Comparison of ENCODE assay signal across 25 cellular contexts in genomic region chr1:36206323-36206858, GRCh38. TPM values are rescaled to one million over a fixed set of nuclear protein-coding genes. Genes with fewer than 3 reads are reported as not detected.
DNase-seq lines count a peak whose midpoint lies in the region; ATAC-seq, FAIRE-seq and TF ChIP-seq lines count a peak whose summit lies in the region.
"Had no signal": no experiment of that assay in that cellular context is flagged by ENCODE, and none has a peak within 500 bp of the region (broad histone marks: within the 10 kb centered on the region; RNA-seq: fewer than 3 reads in every experiment).

No MANE protein-coding gene starts in this region.

- H2AK5ac ChIP-seq in neuronal stem cell (ENCODE audit: low read depth, low read length): no peak overlapping the region

- no peak for TF ChIP-seq RAD21 in GM12878 (IDR thresholded peaks at IDR 0.05; ENCODE audit: insufficient read depth, low read depth, low read length)

- no peak overlapping the region for H3K4ac ChIP-seq in neuronal stem cell (ENCODE audit: low read length)

- no peak overlapping the region for H3K27ac Mint-ChIP-seq in MCF 10A (ENCODE audit: low read depth, unreplicated experiment)
- H3K27ac Mint-ChIP-seq: CD4-positive, alpha-beta T cell; immature natural killer cell had no signal

- H2BK15ac ChIP-seq in neuronal stem cell (ENCODE audit: low read length): no peak overlapping the region

- RAD21 ChIA-PET in GM12878 (lab: Charles Lee; ENCODE audit: unreplicated experiment): no interaction called here

- SMC1A ChIA-PET in GM12878 (lab: Charles Lee; ENCODE audit: uncharacterized antibody, unreplicated experiment): no interaction called here

- no peaks in the 10 kb centered on the region for H3K79me1 ChIP-seq in neuronal stem cell (ENCODE audit: low read depth, low read length)

- H4K20me1 ChIP-seq in OCI-LY1 (ENCODE audit: insufficient read depth, low read length): no peaks in the 10 kb centered on the region
- H4K20me1 ChIP-seq in GM12878 (ENCODE audit: control insufficient read depth, insufficient read depth): no peaks in the 10 kb centered on the region

- no peak overlapping the region for H2AFZ ChIP-seq in OCI-LY1 (ENCODE audit: low read length)
- H2AFZ ChIP-seq in GM12878 (ENCODE audit: control insufficient read depth, low read depth, low read length): no peak overlapping the region
- H2AFZ ChIP-seq in neuronal stem cell (ENCODE audit: low read length): no peak overlapping the region

- no peak for TF ChIP-seq EP300 in GM12878 (IDR thresholded peaks at IDR 0.05; ENCODE audit: borderline replicate concordance in 1 of 2, control insufficient read depth in 1 of 2, low read depth in 2 of 2, low read length in 2 of 2)

- H3K79me2 ChIP-seq in OCI-LY1 (ENCODE audit: insufficient read depth, low read length) (no peaks in the 10 kb centered on the region), GM12878 (ENCODE audit: control insufficient read depth, insufficient read depth, low read length) (no peaks in the 10 kb centered on the region)

- FAIRE-seq in GM12878 (lab: Jason Lieb, UNC): no peak
- FAIRE-seq: TTC549 had no signal

- in situ Hi-C loops in GM12878 (cut with MboI): no loop called here

- no peaks in the 10 kb centered on the region for H3F3A ChIP-seq in OCI-LY1 (ENCODE audit: insufficient read depth, low read length)

- no peaks in the 10 kb centered on the region for H3K27me3 Mint-ChIP-seq in MCF 10A (ENCODE audit: insufficient read depth, unreplicated experiment)
- H3K27me3 Mint-ChIP-seq: CD4-positive, alpha-beta T cell; naive B cell had no signal

- TF ChIP-seq POLR2A in breast epithelium (IDR thresholded peaks at IDR 0.05): no peak
- TF ChIP-seq POLR2A in GM12878 (IDR thresholded peaks at IDR 0.05; ENCODE audit: low read depth, low read length): no peak
- TF ChIP-seq POLR2A in vagina (IDR thresholded peaks at IDR 0.05): no peak

- H4K91ac ChIP-seq in neuronal stem cell (ENCODE audit: low read depth, low read length, poor library complexity): no peak overlapping the region

- H3K36me3 ChIP-seq in breast epithelium: no peaks in the 10 kb centered on the region
- H3K36me3 ChIP-seq in OCI-LY1 (ENCODE audit: insufficient read depth, low read length): no peaks in the 10 kb centered on the region
- no peaks in the 10 kb centered on the region for H3K36me3 ChIP-seq in GM12878 (ENCODE audit: control insufficient read depth in 2 of 2, insufficient read depth in 2 of 2, low read length in 1 of 2)
- H3K36me3 ChIP-seq in vagina: no peaks in the 10 kb centered on the region
- no peaks in the 10 kb centered on the region for H3K36me3 ChIP-seq in neuronal stem cell (replicated peaks in 1 of 2; ENCODE audit: control insufficient read depth in 2 of 2, insufficient read depth in 2 of 2, low read length in 2 of 2)
- H3K36me3 ChIP-seq: left lung, thyroid gland had no signal

- no peak overlapping the region for H3K9ac ChIP-seq in OCI-LY1 (ENCODE audit: low read length)
- no peak overlapping the region for H3K9ac ChIP-seq in GM12878 (ENCODE audit: control insufficient read depth, insufficient read depth, low read length)
- no peak overlapping the region for H3K9ac ChIP-seq in neuronal stem cell (ENCODE audit: low read depth, low read length, poor library complexity)

- H3K9me2 ChIP-seq in OCI-LY1 (ENCODE audit: low read depth, low read length): no peaks in the 10 kb centered on the region

- BruUV-seq in MCF 10A (replicated peaks; lab: Mats Ljungman, UMichigan): no TSS peak
- BruUV-seq in GM12878 (replicated peaks; lab: Mats Ljungman, UMichigan): no TSS peak

- peak; percentile 48; the same call in 2 of the 3 replicates for ATAC-seq in GM12878
- peak; percentile 90 for ATAC-seq in stimulated activated naive CD8-positive, alpha-beta T cell treated with anti-CD3 and anti-CD28 coated beads, Interleukin-15, Interleukin-2, amounts not matched to agents 100 U/mL and 50 U/mL, for 24 hours
- ATAC-seq: stimulated activated memory B cell treated with anti-CD40 and anti-IgM and Interleukin-4, amounts not matched to agents 10 μg/mL and 1 μg/mL and 100 μg/mL, for 72 hours had no signal

- no peaks in the 10 kb centered on the region for H3K9me3 Mint-ChIP-seq in MCF 10A (ENCODE audit: unreplicated experiment)
- H3K9me3 Mint-ChIP-seq: CD4-positive, alpha-beta T cell; H9; immature natural killer cell; stimulated activated memory B cell treated with anti-CD40 and anti-IgM and Interleukin-4, amounts not matched to agents 10 μg/mL and 1 μg/mL and 100 μg/mL, for 72 hours had no signal

- H3K27ac ChIP-seq in breast epithelium (peak overlapping the region; percentile 90 to 96), OCI-LY1 (ENCODE audit: low read depth, low read length, poor library complexity, severe bottlenecking) (peak overlapping the region; percentile 73), GM12878 (ENCODE audit: control insufficient read depth, insufficient read depth) (no peak overlapping the region), vagina (no peak overlapping the region), neuronal stem cell (replicated peaks; ENCODE audit: low read length) (no peak overlapping the region)
- H3K27ac ChIP-seq: left lung, thyroid gland had no signal

- H3K9me3 ChIP-seq in breast epithelium (no peaks in the 10 kb centered on the region), OCI-LY1 (ENCODE audit: low read length) (no peaks in the 10 kb centered on the region), GM12878 (replicated peaks; ENCODE audit: control insufficient read depth, insufficient read depth, low read length) (no peaks in the 10 kb centered on the region), vagina (no peaks in the 10 kb centered on the region), neuronal stem cell (replicated peaks in 1 of 2; ENCODE audit: control insufficient read depth in 2 of 2, insufficient read depth in 1 of 2, low read depth in 1 of 2, low read length in 2 of 2) (no peaks in the 10 kb centered on the region)
- H3K9me3 ChIP-seq: left lung, thyroid gland had no signal

- DNase-seq in breast epithelium (ENCODE audit: low spot score in 2 of 2): no peak
- DNase-seq in MCF 10A (ENCODE audit: unreplicated experiment): no peak
- no peak for DNase-seq in GM12878 (ENCODE audit: low read depth, low spot score)
- DNase-seq in stimulated activated naive CD8-positive, alpha-beta T cell treated with anti-CD3 and anti-CD28 coated beads, Interleukin-15, Interleukin-2, amounts not matched to agents 100 U/mL and 50 U/mL, for 24 hours: no peak
- DNase-seq in NCI-H345 (lab: John Stamatoyannopoulos, UW): no peak
- DNase-seq in vagina (ENCODE audit: extremely low spot score in 2 of 2): no peak
- DNase-seq in neuronal stem cell (ENCODE audit: low spot score): no peak
- DNase-seq: activated CD4-positive, alpha-beta T cell treated with anti-CD3 and anti-CD28 coated beads for 1 hour; activated CD8-positive, alpha-beta memory T cell treated with anti-CD3 and anti-CD28 coated beads, Interleukin-2, amount 50 U/mL, for 4 hours; CD4-positive, alpha-beta T cell; effector CD4-positive, alpha-beta T cell; EL; foreskin melanocyte; H9; immature natural killer cell; left lung; naive B cell; NCI-H1092; NCI-H187 treated with DMSO at 0.1 percent for 48 hours; RPMI8226; stimulated activated CD4-positive, alpha-beta T cell treated with anti-CD3 and anti-CD28 coated beads, Interleukin-2, amount 100 ng/mL, for 48 hours; thyroid gland had no signal

- 90% methylated on average over 3 of the region's 3 CpGs for WGBS in GM12878 (ENCODE audit: insufficient coverage, insufficient replicate concordance, low lambda C conversion rate, missing lambda C conversion rate)
- WGBS in neuronal stem cell (ENCODE audit: extremely low coverage in 2 of 2, insufficient read length in 2 of 2, insufficient replicate concordance in 1 of 2), 2 donors: no CpG with 5 or more reads among the region's 3 CpGs

- H3K4me3 ChIP-seq in breast epithelium (no peak overlapping the region), OCI-LY1 (ENCODE audit: low read depth, low read length, poor library complexity, severe bottlenecking) (no peak overlapping the region), GM12878 (no peak overlapping the region), vagina (no peak overlapping the region), neuronal stem cell (ENCODE audit: low read length in 2 of 2) (no peak overlapping the region)
- H3K4me3 ChIP-seq: left lung, thyroid gland had no signal

- H3K36me3 Mint-ChIP-seq in MCF 10A (ENCODE audit: insufficient read depth, unreplicated experiment): no peaks in the 10 kb centered on the region
- H3K36me3 Mint-ChIP-seq: immature natural killer cell; naive B cell; stimulated activated memory B cell treated with anti-CD40 and anti-IgM and Interleukin-4, amounts not matched to agents 10 μg/mL and 1 μg/mL and 100 μg/mL, for 72 hours had no signal

- CTCF ChIA-PET in MCF 10A (lab: Yijun Ruan, JAX): interaction anchor here (0.5 to 1.5 kb wide), 3 partner anchors 18 to 35 kb away, joined by 3 to 5 read pairs (median 3); no protein-coding TSS in a partner anchor
- CTCF ChIA-PET in GM12878 (lab: Yijun Ruan, JAX): no interaction called here

- H3K4me1 ChIP-seq in breast epithelium: peaks cover 5 to 27% of the 10 kb centered on the region in 2 donors
- H3K4me1 ChIP-seq in OCI-LY1 (ENCODE audit: insufficient read depth, low read length, severe bottlenecking): peaks cover 31% of the 10 kb centered on the region
- H3K4me1 ChIP-seq in GM12878 (ENCODE audit: control insufficient read depth, insufficient read depth, low read length): peaks cover 9% of the 10 kb centered on the region
- peaks cover 23% of the 10 kb centered on the region for H3K4me1 ChIP-seq in vagina
- H3K4me1 ChIP-seq in neuronal stem cell (ENCODE audit: control insufficient read depth in 2 of 2, insufficient read depth in 1 of 2, low read depth in 1 of 2, low read length in 2 of 2): peaks cover 13 to 15% of the 10 kb centered on the region in 2 donors

- H2BK5ac ChIP-seq in neuronal stem cell (ENCODE audit: low read length): no peak overlapping the region

- peaks cover 18% of the 10 kb centered on the region for H3K4me1 Mint-ChIP-seq in MCF 10A (ENCODE audit: insufficient read depth, unreplicated experiment)
- H3K4me1 Mint-ChIP-seq: immature natural killer cell had no signal

- H3K14ac ChIP-seq in neuronal stem cell (ENCODE audit: low read length): no peak overlapping the region

- POLR2A ChIA-PET in MCF 10A (lab: Yijun Ruan, JAX): no interaction called here
- POLR2A ChIA-PET in GM12878 (lab: Charles Lee): no interaction called here

- no peak overlapping the region for H2BK12ac ChIP-seq in neuronal stem cell (ENCODE audit: low read length)

- H3K23ac ChIP-seq in neuronal stem cell (ENCODE audit: low read depth, low read length, poor library complexity): no peak overlapping the region

- H3K4me2 ChIP-seq in OCI-LY1 (ENCODE audit: low read length): no peak overlapping the region
- H3K4me2 ChIP-seq in GM12878 (ENCODE audit: control insufficient read depth, insufficient read depth): no peak overlapping the region
- no peak overlapping the region for H3K4me2 ChIP-seq in neuronal stem cell (ENCODE audit: insufficient read depth, low read length, poor library complexity, severe bottlenecking)

- H3K18ac ChIP-seq in neuronal stem cell (ENCODE audit: low read length): no peak overlapping the region

- H2BK120ac ChIP-seq in neuronal stem cell (ENCODE audit: low read depth, low read length): no peak overlapping the region

- H3K27me3 ChIP-seq in breast epithelium (no peaks in the 10 kb centered on the region), OCI-LY1 (ENCODE audit: insufficient read depth, low read length) (no peaks in the 10 kb centered on the region), GM12878 (replicated peaks in 1 of 2; ENCODE audit: control insufficient read depth in 2 of 2, insufficient read depth in 2 of 2, low read length in 1 of 2) (no peaks in the 10 kb centered on the region), vagina (no peaks in the 10 kb centered on the region), neuronal stem cell (ENCODE audit: control insufficient read depth in 3 of 3, insufficient read depth in 3 of 3, low read depth in 1 of 3, low read length in 3 of 3) (peaks cover 0 to under 1% (median 0%) of the 10 kb centered on the region in 3 experiments)
- H3K27me3 ChIP-seq: left lung, thyroid gland had no signal

- intact Hi-C loops in breast epithelium (cut with DNase I; ENCODE audit: low total_unique reads) (no loop called here), MCF 10A (cut with micrococcal nuclease) (no loop called here), GM12878 (cut with micrococcal nuclease; ENCODE audit: unreplicated experiment) (no loop called here), vagina (cut with DNase I) (no loop called here)

- TF ChIP-seq CTCF in breast epithelium (IDR thresholded peaks at IDR 0.05) (no peak), MCF 10A (IDR thresholded peaks at IDR 0.05; ENCODE audit: unreplicated experiment) (no peak), OCI-LY1 (IDR thresholded peaks at IDR 0.05; ENCODE audit: low read length) (no peak), GM12878 (IDR thresholded peaks at IDR 0.05 in 2 of 3, conservative IDR thresholded peaks at IDR 0.05 in 1 of 3; ENCODE audit: control insufficient read depth in 2 of 3, extremely low read depth in 1 of 3, insufficient read depth in 1 of 3, low read depth in 3 of 3, low read length in 3 of 3) (no peak), vagina (IDR thresholded peaks at IDR 0.05) (no peak)

- H3K4me3 Mint-ChIP-seq in MCF 10A (ENCODE audit: unreplicated experiment): no peak overlapping the region
- H3K4me3 Mint-ChIP-seq: CD4-positive, alpha-beta T cell; H9; immature natural killer cell; naive B cell; stimulated activated memory B cell treated with anti-CD40 and anti-IgM and Interleukin-4, amounts not matched to agents 10 μg/mL and 1 μg/mL and 100 μg/mL, for 72 hours had no signal

- H4K8ac ChIP-seq in neuronal stem cell (ENCODE audit: low read depth, low read length): no peak overlapping the region

RNA-seq across cellular contexts. Expression of gene THRAP3, which starts 17.9 kb away (rescaled TPM):
- total RNA-seq in breast epithelium: 100 to 1,000 TPM in 2 of 3 donors, 10 to 100 TPM in 1; 81.6 to 128 (median 122) TPM
- total RNA-seq in MCF 10A (2022): 92.2 and 116 TPM in 2 replicates
- 61.9 and 62.2 TPM in 2 replicates for total RNA-seq in GM12878 (2013; cell fraction: nucleolus; rRNA removed)
- 76.2 and 77.4 TPM in 2 replicates for total RNA-seq in GM12878 (2014; rRNA removed)
- total RNA-seq in GM12878 (2014; rRNA removed; fragmentation: Illumina TruSeq; extraction: Trizol): 146 and 149 TPM in 2 replicates
- total RNA-seq in GM12878 (2021): 135 and 136 TPM in 2 replicates
- 36.4 TPM for polyA plus RNA-seq in GM12878 (2011; ENCODE audit: low read depth)
- polyA plus RNA-seq in GM12878 (2011; rRNA removed): 98.0 and 109 TPM in 2 replicates
- 53.6 and 64.1 TPM in 2 replicates for polyA plus RNA-seq in GM12878 (2011; cell fraction: cytosol; rRNA removed)
- polyA plus RNA-seq in GM12878 (2011; cell fraction: nucleus; rRNA removed): 57.5 and 60.4 TPM in 2 replicates
- polyA plus RNA-seq in GM12878 (2012): 58.3 and 61.2 TPM in 2 replicates
- polyA plus RNA-seq in GM12878 (2014; fragmentation: Illumina TruSeq; extraction: Trizol): 153 and 173 TPM in 2 replicates
- polyA plus RNA-seq in GM12878 (2014; fragmentation: Nextera tagmentation; extraction: Ambion mirVana): 100 to 1,000 TPM in 1 of 2 experiments, 10 to 100 TPM in 1; 76.3 to 173 TPM
- 80.0 and 96.9 TPM in 2 replicates for polyA plus RNA-seq in GM12878 (2014; rRNA removed)
- 100 to 1,000 TPM; 135 to 151 TPM for polyA plus RNA-seq in GM12878 (2016; fragmentation: Nextera tagmentation; extraction: Ambion mirVana)
- 112 and 132 TPM in 2 replicates for polyA minus RNA-seq in GM12878 (2011; rRNA and poly(A)+ RNA removed)
- 40.8 and 57.2 TPM in 2 replicates for polyA minus RNA-seq in GM12878 (2011; cell fraction: cytosol; rRNA and poly(A)+ RNA removed)
- 33.6 and 44.1 TPM in 2 replicates for polyA minus RNA-seq in GM12878 (2011; cell fraction: nucleus; rRNA and poly(A)+ RNA removed)
- 57.7 TPM for total RNA-seq in vagina
- polyA plus RNA-seq in neuronal stem cell (2013, experiment 1 of 2): 78.9 TPM
- 76.8 TPM for polyA plus RNA-seq in neuronal stem cell (2013, experiment 2 of 2)

RNA-seq across cellular contexts. Expression of gene MAP7D1, which starts 50.4 kb away (rescaled TPM):
- 10 to 100 TPM; 67.4 to 78.0 (median 68.6) TPM for total RNA-seq in breast epithelium
- total RNA-seq in MCF 10A (2022): 131 and 170 TPM in 2 replicates
- total RNA-seq in GM12878 (2013; cell fraction: nucleolus; rRNA removed): 40.9 and 49.7 TPM in 2 replicates
- total RNA-seq in GM12878 (2014; rRNA removed): 36.2 and 44.4 TPM in 2 replicates
- total RNA-seq in GM12878 (2014; rRNA removed; fragmentation: Illumina TruSeq; extraction: Trizol): 26.9 and 32.0 TPM in 2 replicates
- 95.6 and 97.6 TPM in 2 replicates for total RNA-seq in GM12878 (2021)
- polyA plus RNA-seq in GM12878 (2011; ENCODE audit: low read depth): 26.1 TPM
- 10.2 and 16.4 TPM in 2 replicates for polyA plus RNA-seq in GM12878 (2011; rRNA removed)
- polyA plus RNA-seq in GM12878 (2011; cell fraction: cytosol; rRNA removed): 16.5 and 22.1 TPM in 2 replicates
- 40.7 and 54.8 TPM in 2 replicates for polyA plus RNA-seq in GM12878 (2011; cell fraction: nucleus; rRNA removed)
- 34.5 and 44.0 TPM in 2 replicates for polyA plus RNA-seq in GM12878 (2012)
- 17.8 and 38.9 TPM in 2 replicates for polyA plus RNA-seq in GM12878 (2014; fragmentation: Illumina TruSeq; extraction: Trizol)
- 10 to 100 TPM in 1 of 2 experiments, 1 to 10 TPM in 1; 4.4 to 11.2 TPM for polyA plus RNA-seq in GM12878 (2014; fragmentation: Nextera tagmentation; extraction: Ambion mirVana)
- polyA plus RNA-seq in GM12878 (2014; rRNA removed): 45.3 and 55.6 TPM in 2 replicates
- polyA plus RNA-seq in GM12878 (2016; fragmentation: Nextera tagmentation; extraction: Ambion mirVana): 10 to 100 TPM; 10.0 to 14.4 TPM
- polyA minus RNA-seq in GM12878 (2011; rRNA and poly(A)+ RNA removed): 9.6 and 19.9 TPM in 2 replicates
- 19.1 and 22.8 TPM in 2 replicates for polyA minus RNA-seq in GM12878 (2011; cell fraction: cytosol; rRNA and poly(A)+ RNA removed)
- polyA minus RNA-seq in GM12878 (2011; cell fraction: nucleus; rRNA and poly(A)+ RNA removed): 8.7 and 20.3 TPM in 2 replicates
- 93.8 TPM for total RNA-seq in vagina
- 101 TPM for polyA plus RNA-seq in neuronal stem cell (2013, experiment 1 of 2)
- 97.7 TPM for polyA plus RNA-seq in neuronal stem cell (2013, experiment 2 of 2)

RNA-seq across cellular contexts. Expression of gene TRAPPC3, which starts 57.1 kb away (rescaled TPM):
- 100 to 1,000 TPM; 107 to 118 (median 116) TPM for total RNA-seq in breast epithelium
- total RNA-seq in MCF 10A (2022): 72.8 and 75.5 TPM in 2 replicates
- 29.1 and 32.2 TPM in 2 replicates for total RNA-seq in GM12878 (2013; cell fraction: nucleolus; rRNA removed)
- 68.0 and 72.2 TPM in 2 replicates for total RNA-seq in GM12878 (2014; rRNA removed)
- 59.7 and 59.9 TPM in 2 replicates for total RNA-seq in GM12878 (2014; rRNA removed; fragmentation: Illumina TruSeq; extraction: Trizol)
- 54.4 and 60.0 TPM in 2 replicates for total RNA-seq in GM12878 (2021)
- polyA plus RNA-seq in GM12878 (2011; ENCODE audit: low read depth): 43.1 TPM
- 75.3 and 80.2 TPM in 2 replicates for polyA plus RNA-seq in GM12878 (2011; rRNA removed)
- 60.3 and 63.1 TPM in 2 replicates for polyA plus RNA-seq in GM12878 (2011; cell fraction: cytosol; rRNA removed)
- 37.8 and 39.7 TPM in 2 replicates for polyA plus RNA-seq in GM12878 (2011; cell fraction: nucleus; rRNA removed)
- 39.8 and 44.0 TPM in 2 replicates for polyA plus RNA-seq in GM12878 (2012)
- polyA plus RNA-seq in GM12878 (2014; fragmentation: Illumina TruSeq; extraction: Trizol): 77.8 and 93.7 TPM in 2 replicates
- polyA plus RNA-seq in GM12878 (2014; fragmentation: Nextera tagmentation; extraction: Ambion mirVana): 10 to 100 TPM; 14.7 to 24.5 TPM
- polyA plus RNA-seq in GM12878 (2014; rRNA removed): 73.1 and 74.9 TPM in 2 replicates
- 100 to 1,000 TPM; 113 to 122 TPM for polyA plus RNA-seq in GM12878 (2016; fragmentation: Nextera tagmentation; extraction: Ambion mirVana)
- 22.7 and 23.2 TPM in 2 replicates for polyA minus RNA-seq in GM12878 (2011; rRNA and poly(A)+ RNA removed)
- 11.0 and 13.9 TPM in 2 replicates for polyA minus RNA-seq in GM12878 (2011; cell fraction: cytosol; rRNA and poly(A)+ RNA removed)
- polyA minus RNA-seq in GM12878 (2011; cell fraction: nucleus; rRNA and poly(A)+ RNA removed): 6.9 and 11.8 TPM in 2 replicates
- total RNA-seq in vagina: 52.1 TPM
- 49.3 TPM for polyA plus RNA-seq in neuronal stem cell (2013, experiment 1 of 2)
- 51.1 TPM for polyA plus RNA-seq in neuronal stem cell (2013, experiment 2 of 2)

Comparison
In these comparisons a context has a peak if more than half of its experiments do, and no peak if none do; other contexts are left out.
1. H3K27ac ChIP-seq: peak in breast epithelium (2 of 2) and OCI-LY1 (single experiment); none in GM12878 (single experiment), vagina (single experiment) and neuronal stem cell (single experiment).